Comparison of ENCODE assay signal across 1 cellular context in the genomic region with DNA sequence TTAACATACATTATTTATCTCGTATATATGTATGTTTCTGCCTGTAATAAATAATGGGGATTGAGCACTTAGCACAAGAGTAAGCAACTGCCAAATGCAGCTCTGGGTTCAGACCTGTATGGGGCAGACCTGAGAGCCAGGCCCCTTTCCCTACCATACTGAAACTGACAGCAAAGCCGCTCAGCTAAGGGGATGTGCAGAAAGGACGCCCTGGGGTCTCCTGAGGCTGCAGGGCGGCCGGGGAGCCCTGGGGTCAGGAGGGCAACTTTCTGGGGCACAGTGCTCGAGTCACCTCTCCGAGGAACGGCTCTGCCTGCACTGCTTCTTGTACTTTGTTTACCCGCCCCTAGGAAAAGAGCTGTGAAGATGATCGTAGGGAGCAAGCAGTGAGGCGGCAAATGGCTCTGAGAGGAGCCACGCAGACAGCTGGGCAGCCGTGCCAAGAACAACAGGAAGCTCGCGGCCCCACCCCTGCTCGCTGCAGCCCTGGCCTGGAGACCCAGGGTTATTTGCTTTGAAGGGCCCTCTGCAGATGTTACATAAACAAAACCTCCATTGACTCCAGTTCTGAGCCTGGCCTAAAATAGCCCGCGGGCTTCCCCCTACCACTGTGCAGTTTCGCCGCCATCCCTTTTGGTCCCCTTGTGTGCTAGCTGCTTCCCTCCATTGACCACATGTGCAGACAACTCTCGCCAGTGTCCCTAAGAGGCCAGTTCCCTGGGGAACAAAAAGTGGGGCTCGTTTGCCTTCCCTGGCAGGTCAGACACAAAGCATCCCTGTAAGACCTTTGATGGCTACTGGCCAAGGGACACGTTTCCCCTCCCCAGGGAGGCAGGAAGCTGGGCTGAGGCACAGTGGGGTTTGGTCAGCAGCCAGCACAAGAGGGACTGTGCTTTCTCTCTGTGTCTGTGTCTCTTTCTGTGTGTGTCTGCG.
TF ChIP-seq lines count a peak whose summit lies in the region.

No MANE protein-coding gene starts in this region.

TF ChIP-seq in HepG2, 621 proteins besides CTCF, POLR2A, EP300 and RAD21 (continued from another document):
- TF ChIP-seq, protein P1, sequence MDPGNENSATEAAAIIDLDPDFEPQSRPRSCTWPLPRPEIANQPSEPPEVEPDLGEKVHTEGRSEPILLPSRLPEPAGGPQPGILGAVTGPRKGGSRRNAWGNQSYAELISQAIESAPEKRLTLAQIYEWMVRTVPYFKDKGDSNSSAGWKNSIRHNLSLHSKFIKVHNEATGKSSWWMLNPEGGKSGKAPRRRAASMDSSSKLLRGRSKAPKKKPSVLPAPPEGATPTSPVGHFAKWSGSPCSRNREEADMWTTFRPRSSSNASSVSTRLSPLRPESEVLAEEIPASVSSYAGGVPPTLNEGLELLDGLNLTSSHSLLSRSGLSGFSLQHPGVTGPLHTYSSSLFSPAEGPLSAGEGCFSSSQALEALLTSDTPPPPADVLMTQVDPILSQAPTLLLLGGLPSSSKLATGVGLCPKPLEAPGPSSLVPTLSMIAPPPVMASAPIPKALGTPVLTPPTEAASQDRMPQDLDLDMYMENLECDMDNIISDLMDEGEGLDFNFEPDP (CRISPR knock-in tag; conservative IDR thresholded peaks at IDR 0.05): no peak
- TF ChIP-seq ZBTB7A (CRISPR knock-in tag; IDR thresholded peaks at IDR 0.05): 0 out of 2 replicates have a peak, but pooled peaks have one; percentile 25
- TF ChIP-seq, protein P2, sequence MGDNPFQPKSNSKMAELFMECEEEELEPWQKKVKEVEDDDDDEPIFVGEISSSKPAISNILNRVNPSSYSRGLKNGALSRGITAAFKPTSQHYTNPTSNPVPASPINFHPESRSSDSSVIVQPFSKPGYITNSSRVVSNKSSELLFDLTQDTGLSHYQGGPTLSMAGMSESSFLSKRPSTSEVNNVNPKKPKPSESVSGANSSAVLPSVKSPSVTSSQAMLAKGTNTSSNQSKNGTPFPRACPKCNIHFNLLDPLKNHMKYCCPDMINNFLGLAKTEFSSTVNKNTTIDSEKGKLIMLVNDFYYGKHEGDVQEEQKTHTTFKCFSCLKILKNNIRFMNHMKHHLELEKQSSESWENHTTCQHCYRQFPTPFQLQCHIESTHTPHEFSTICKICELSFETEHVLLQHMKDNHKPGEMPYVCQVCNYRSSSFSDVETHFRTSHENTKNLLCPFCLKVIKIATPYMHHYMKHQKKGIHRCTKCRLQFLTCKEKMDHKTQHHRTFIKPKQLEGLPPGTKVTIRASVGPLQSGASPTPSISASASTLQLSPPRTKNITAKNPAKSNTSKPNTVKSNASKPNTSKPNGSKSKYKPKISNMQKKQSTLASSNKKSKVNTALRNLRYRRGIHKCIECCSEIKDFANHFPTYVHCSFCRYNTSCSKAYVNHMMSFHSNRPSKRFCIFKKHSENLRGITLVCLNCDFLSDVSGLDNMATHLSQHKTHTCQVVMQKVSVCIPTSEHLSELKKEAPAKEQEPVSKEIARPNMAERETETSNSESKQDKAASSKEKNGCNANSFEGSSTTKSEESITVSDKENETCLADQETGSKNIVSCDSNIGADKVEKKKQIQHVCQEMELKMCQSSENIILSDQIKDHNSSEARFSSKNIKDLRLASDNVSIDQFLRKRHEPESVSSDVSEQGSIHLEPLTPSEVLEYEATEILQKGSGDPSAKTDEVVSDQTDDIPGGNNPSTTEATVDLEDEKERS (CRISPR knock-in tag; IDR thresholded peaks at IDR 0.05): no peak
- TF ChIP-seq, protein P3, sequence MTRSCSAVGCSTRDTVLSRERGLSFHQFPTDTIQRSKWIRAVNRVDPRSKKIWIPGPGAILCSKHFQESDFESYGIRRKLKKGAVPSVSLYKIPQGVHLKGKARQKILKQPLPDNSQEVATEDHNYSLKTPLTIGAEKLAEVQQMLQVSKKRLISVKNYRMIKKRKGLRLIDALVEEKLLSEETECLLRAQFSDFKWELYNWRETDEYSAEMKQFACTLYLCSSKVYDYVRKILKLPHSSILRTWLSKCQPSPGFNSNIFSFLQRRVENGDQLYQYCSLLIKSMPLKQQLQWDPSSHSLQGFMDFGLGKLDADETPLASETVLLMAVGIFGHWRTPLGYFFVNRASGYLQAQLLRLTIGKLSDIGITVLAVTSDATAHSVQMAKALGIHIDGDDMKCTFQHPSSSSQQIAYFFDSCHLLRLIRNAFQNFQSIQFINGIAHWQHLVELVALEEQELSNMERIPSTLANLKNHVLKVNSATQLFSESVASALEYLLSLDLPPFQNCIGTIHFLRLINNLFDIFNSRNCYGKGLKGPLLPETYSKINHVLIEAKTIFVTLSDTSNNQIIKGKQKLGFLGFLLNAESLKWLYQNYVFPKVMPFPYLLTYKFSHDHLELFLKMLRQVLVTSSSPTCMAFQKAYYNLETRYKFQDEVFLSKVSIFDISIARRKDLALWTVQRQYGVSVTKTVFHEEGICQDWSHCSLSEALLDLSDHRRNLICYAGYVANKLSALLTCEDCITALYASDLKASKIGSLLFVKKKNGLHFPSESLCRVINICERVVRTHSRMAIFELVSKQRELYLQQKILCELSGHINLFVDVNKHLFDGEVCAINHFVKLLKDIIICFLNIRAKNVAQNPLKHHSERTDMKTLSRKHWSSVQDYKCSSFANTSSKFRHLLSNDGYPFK (CRISPR knock-in tag; IDR thresholded peaks at IDR 0.05; ENCODE audit: borderline replicate concordance): peak; percentile 28; the same call in 1 of the 2 replicates
- no peak for TF ChIP-seq JDP2 (CRISPR knock-in tag; IDR thresholded peaks at IDR 0.05; ENCODE audit: borderline replicate concordance)
- no peak for TF ChIP-seq HCFC1 (IDR thresholded peaks at IDR 0.05; ENCODE audit: low read depth, low read length)
- no peak for TF ChIP-seq ZNF468 (CRISPR knock-in tag; IDR thresholded peaks at IDR 0.05)
- no peak for TF ChIP-seq ZNF337 (CRISPR knock-in tag; IDR thresholded peaks at IDR 0.05; ENCODE audit: borderline replicate concordance, low read depth)
- no peak for TF ChIP-seq TEAD3 (CRISPR knock-in tag; optimal IDR thresholded peaks at IDR 0.05; ENCODE audit: borderline replicate concordance)
- no peak for TF ChIP-seq ZNF570 (CRISPR knock-in tag; IDR thresholded peaks at IDR 0.05; ENCODE audit: borderline replicate concordance)
- no peak for TF ChIP-seq JUN (CRISPR knock-in tag; IDR thresholded peaks at IDR 0.05)
- TF ChIP-seq, protein P4, sequence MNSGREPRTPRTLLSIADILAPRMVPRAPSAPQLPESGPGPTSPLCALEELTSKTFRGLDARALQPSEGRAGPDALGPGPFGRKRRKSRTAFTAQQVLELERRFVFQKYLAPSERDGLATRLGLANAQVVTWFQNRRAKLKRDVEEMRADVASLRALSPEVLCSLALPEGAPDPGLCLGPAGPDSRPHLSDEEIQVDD (CRISPR knock-in tag; IDR thresholded peaks at IDR 0.05; ENCODE audit: borderline replicate concordance): no peak
- no peak for TF ChIP-seq MYNN (CRISPR knock-in tag; IDR thresholded peaks at IDR 0.05; ENCODE audit: low read depth)
- TF ChIP-seq, protein P5, sequence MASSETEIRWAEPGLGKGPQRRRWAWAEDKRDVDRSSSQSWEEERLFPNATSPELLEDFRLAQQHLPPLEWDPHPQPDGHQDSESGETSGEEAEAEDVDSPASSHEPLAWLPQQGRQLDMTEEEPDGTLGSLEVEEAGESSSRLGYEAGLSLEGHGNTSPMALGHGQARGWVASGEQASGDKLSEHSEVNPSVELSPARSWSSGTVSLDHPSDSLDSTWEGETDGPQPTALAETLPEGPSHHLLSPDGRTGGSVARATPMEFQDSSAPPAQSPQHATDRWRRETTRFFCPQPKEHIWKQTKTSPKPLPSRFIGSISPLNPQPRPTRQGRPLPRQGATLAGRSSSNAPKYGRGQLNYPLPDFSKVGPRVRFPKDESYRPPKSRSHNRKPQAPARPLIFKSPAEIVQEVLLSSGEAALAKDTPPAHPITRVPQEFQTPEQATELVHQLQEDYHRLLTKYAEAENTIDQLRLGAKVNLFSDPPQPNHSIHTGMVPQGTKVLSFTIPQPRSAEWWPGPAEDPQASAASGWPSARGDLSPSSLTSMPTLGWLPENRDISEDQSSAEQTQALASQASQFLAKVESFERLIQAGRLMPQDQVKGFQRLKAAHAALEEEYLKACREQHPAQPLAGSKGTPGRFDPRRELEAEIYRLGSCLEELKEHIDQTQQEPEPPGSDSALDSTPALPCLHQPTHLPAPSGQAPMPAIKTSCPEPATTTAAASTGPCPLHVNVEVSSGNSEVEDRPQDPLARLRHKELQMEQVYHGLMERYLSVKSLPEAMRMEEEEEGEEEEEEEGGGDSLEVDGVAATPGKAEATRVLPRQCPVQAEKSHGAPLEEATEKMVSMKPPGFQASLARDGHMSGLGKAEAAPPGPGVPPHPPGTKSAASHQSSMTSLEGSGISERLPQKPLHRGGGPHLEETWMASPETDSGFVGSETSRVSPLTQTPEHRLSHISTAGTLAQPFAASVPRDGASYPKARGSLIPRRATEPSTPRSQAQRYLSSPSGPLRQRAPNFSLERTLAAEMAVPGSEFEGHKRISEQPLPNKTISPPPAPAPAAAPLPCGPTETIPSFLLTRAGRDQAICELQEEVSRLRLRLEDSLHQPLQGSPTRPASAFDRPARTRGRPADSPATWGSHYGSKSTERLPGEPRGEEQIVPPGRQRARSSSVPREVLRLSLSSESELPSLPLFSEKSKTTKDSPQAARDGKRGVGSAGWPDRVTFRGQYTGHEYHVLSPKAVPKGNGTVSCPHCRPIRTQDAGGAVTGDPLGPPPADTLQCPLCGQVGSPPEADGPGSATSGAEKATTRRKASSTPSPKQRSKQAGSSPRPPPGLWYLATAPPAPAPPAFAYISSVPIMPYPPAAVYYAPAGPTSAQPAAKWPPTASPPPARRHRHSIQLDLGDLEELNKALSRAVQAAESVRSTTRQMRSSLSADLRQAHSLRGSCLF (CRISPR knock-in tag; IDR thresholded peaks at IDR 0.05; ENCODE audit: borderline replicate concordance): no peak
- no peak for TF ChIP-seq NRL (CRISPR knock-in tag; IDR thresholded peaks at IDR 0.05; ENCODE audit: borderline replicate concordance)
